In the genomic region with DNA sequence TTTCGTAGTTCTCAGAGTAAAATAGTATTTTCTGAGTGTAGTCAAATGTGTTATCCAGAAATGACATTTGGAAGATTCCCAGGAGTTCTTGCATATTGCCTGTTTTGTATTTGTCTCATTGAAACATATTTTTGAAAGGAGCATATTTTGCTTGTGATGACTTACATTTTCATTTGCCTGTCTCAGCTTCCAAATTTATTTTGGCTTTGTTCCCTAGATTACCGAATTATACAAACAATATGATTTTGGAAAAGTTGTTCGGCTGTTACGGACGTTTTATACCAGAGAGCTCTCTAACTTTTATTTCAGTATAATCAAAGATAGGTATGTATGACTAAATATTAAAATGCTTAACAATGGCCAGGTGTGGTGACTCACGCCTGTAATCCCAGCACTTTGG, we compare ENCODE assay signal across 21 cellular contexts.
"Had no signal": no experiment of that assay in that cellular context is flagged by ENCODE, and none has a peak within 500 bp of the region (broad histone marks: within the 10 kb centered on the region; RNA-seq: fewer than 3 reads in every experiment).

No MANE protein-coding gene starts in this region.

- H3K4me1 ChIP-seq: body of pancreas had no signal

- H3K9me3 Mint-ChIP-seq: activated CD4-positive, alpha-beta memory T cell treated with anti-CD3 and anti-CD28 coated beads, Interleukin-2, amount 10 ng/mL, durations not matched to agents 7 days and 5 days; activated naive CD4-positive, alpha-beta T cell treated with anti-CD3 and anti-CD28 coated beads, Interleukin-2, amount 50 U/mL, for 24 hours had no signal

- H3K4me3 ChIP-seq: body of pancreas had no signal

- ATAC-seq: activated CD4-positive, alpha-beta T cell treated with anti-CD3 and anti-CD28 coated beads for 36 hours; body of pancreas; HepG2; PC-3 had no signal

- DNase-seq: activated CD4-positive, alpha-beta memory T cell treated with anti-CD3 and anti-CD28 coated beads, Interleukin-2, amount 10 ng/mL, durations not matched to agents 7 days and 5 days; activated CD4-positive, alpha-beta T cell treated with anti-CD3 and anti-CD28 coated beads for 36 hours; activated CD4-positive, alpha-beta T cell treated with anti-CD3 and anti-CD28 coated beads, Interleukin-2, amount 50 U/mL, for 1 hour; activated naive CD4-positive, alpha-beta T cell; activated T-cell treated with anti-CD3 and anti-CD28 coated beads for 4 hours; aorta; body of pancreas; NCI-H1092 treated with DMSO at 0.1 percent for 48 hours; NCI-H1417 treated with DMSO at 0.1 percent for 48 hours; NCI-H1694 treated with DMSO at 0.1 percent for 48 hours; NCI-H2029 treated with DMSO at 0.1 percent for 48 hours; NCI-H510A treated with DMSO at 0.1 percent for 48 hours; NCI-H69; PC-3; SIG-M5; T-helper 2 cell; T1000 had no signal

- H3K27ac Mint-ChIP-seq: activated CD4-positive, alpha-beta memory T cell treated with anti-CD3 and anti-CD28 coated beads, Interleukin-2, amount 10 ng/mL, durations not matched to agents 7 days and 5 days; activated CD4-positive, alpha-beta T cell treated with anti-CD3 and anti-CD28 coated beads for 36 hours; activated naive CD4-positive, alpha-beta T cell treated with anti-CD3 and anti-CD28 coated beads, Interleukin-2, amount 50 U/mL, for 24 hours had no signal

- H3K27me3 ChIP-seq: body of pancreas had no signal

- H3K9me3 ChIP-seq: body of pancreas had no signal

- H3K27me3 Mint-ChIP-seq: activated CD4-positive, alpha-beta memory T cell treated with anti-CD3 and anti-CD28 coated beads, Interleukin-2, amount 10 ng/mL, durations not matched to agents 7 days and 5 days; activated CD4-positive, alpha-beta T cell treated with anti-CD3 and anti-CD28 coated beads for 36 hours; activated naive CD4-positive, alpha-beta T cell treated with anti-CD3 and anti-CD28 coated beads, Interleukin-2, amount 50 U/mL, for 24 hours had no signal

- H3K27ac ChIP-seq: body of pancreas, KMS-11, VCaP had no signal

- H3K9ac ChIP-seq: KMS-11 had no signal

- H3K4me3 Mint-ChIP-seq: activated CD4-positive, alpha-beta memory T cell treated with anti-CD3 and anti-CD28 coated beads, Interleukin-2, amount 10 ng/mL, durations not matched to agents 7 days and 5 days; activated CD4-positive, alpha-beta T cell treated with anti-CD3 and anti-CD28 coated beads for 36 hours; activated naive CD4-positive, alpha-beta T cell treated with anti-CD3 and anti-CD28 coated beads, Interleukin-2, amount 50 U/mL, for 24 hours had no signal

- H3K4me2 ChIP-seq: KMS-11 had no signal
